In the genomic region with DNA sequence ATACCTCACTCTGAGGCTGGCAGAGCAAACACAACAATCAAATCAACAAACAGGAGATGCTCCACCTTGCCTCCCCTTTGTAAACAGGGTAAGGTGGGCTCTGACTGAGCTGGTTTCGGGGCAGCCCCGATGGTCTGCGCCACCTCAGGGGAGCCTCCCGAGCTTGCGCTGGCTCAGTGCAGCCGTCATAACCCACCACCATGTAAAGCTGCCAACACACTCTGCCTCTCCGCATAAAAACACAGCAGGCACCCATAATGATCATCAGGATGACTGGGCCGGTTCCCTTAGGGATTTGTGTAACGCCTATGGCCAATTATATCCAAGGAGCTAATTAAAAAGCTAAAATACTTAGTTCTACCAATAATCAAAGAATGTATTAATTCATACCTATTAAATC, we compare ENCODE assay signal across 17 cellular contexts.
"Had no signal": no experiment of that assay in that cellular context is flagged by ENCODE, and none has a peak within 500 bp of the region (broad histone marks: within the 10 kb centered on the region; RNA-seq: fewer than 3 reads in every experiment).

No MANE protein-coding gene starts in this region.

- H3K36me3 ChIP-seq: esophagus squamous epithelium, pancreas, thoracic aorta had no signal

- DNase-seq: activated CD4-positive, alpha-beta memory T cell treated with anti-CD3 and anti-CD28 coated beads, Interleukin-2, amount 10 ng/mL, durations not matched to agents 7 days and 5 days; activated gamma-delta T cell treated with Interleukin-2 at 50 U/mL for 16 hours; activated naive CD8-positive, alpha-beta T cell treated with anti-CD3 and anti-CD28 coated beads, Interleukin-2, amount 10 ng/mL, durations not matched to agents 7 days and 5 days; activated T-cell treated with anti-CD3 and anti-CD28 coated beads, Interleukin-2, amount 50 U/mL, for 48 hours; dorsolateral prefrontal cortex; esophagus squamous epithelium; foreskin fibroblast; left colon; nephron progenitor cell; pancreas; stimulated activated CD4-positive, alpha-beta T cell treated with anti-CD3 and anti-CD28 coated beads, Interleukin-15, amount 100 ng/mL, for 24 hours; stimulated activated CD4-positive, alpha-beta T cell treated with anti-CD3 and anti-CD28 coated beads, Interleukin-4, amount 100 ng/mL, for 24 hours; stimulated activated naive CD8-positive, alpha-beta T cell treated with anti-CD3 and anti-CD28 coated beads, Interleukin-15, amount 100 ng/mL, for 72 hours; T-helper 9 cell had no signal

- H3K4me3 ChIP-seq: dorsolateral prefrontal cortex, esophagus squamous epithelium, pancreas, thoracic aorta had no signal

- H3K9me3 ChIP-seq: esophagus squamous epithelium, pancreas, thoracic aorta had no signal

- H3K27me3 ChIP-seq: dorsolateral prefrontal cortex, esophagus squamous epithelium, pancreas had no signal

- FAIRE-seq: bronchial epithelial cell, pancreas, urothelium cell line had no signal

- H3K27ac ChIP-seq: esophagus squamous epithelium, pancreas, thoracic aorta had no signal
